8 cellular contexts compared by ENCODE assay signal in the genomic region with DNA sequence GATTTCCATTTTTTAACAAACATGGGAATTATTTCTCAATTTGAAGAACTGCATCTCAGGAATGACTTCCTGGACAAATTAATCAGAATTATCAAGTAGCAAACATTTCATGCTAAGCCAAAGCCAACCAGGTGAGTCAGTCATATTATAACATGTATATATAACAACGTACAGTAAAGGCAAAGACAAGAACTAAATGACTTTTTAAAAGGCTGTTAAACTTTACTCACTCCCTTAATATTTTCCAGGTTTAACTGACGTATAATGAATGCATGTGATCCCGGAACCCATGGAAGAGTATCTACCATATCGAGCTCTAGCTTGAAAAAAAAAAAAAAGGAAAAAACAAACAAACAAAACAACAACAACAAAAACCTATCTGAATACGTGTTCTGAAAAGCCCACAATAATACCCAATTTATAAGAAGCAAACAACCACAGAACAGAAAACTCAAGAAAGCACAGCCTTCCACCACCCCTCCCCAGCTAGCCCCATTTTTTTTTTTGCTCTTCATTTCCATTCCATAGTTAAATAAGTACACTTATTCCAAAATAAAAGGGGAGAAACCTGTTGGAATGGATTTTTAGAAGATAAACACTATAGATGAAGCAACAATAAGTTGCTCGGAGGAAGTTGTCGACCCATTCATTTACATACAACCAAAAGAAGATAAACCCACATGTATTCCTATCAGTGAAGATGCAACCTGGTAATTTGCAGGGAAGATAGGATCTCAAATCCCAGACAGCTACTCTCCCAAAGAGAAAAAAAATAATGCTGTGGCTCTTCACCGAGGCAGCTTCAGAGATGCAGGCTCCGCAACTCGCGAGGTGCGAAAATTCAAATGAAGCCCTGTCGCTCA. TPM values are rescaled to one million over a fixed set of nuclear protein-coding genes. Genes with fewer than 3 reads are reported as not detected.
DNase-seq lines count a peak whose midpoint lies in the region; ATAC-seq and TF ChIP-seq lines count a peak whose summit lies in the region.

No MANE protein-coding gene starts in this region.

- TF ChIP-seq CTCF in 22Rv1 (IDR thresholded peaks at IDR 0.05) (no peak), GM23338 (conservative IDR thresholded peaks at IDR 0.05; ENCODE audit: low read depth in 2 of 2) (no peak), stomach (IDR thresholded peaks at IDR 0.05) (no peak)

- no peaks in the 10 kb centered on the region for H3K9me2 ChIP-seq in GM23338 (ENCODE audit: insufficient read depth)

- DNase-seq in GM23338 (ENCODE audit: low spot score) (no peak), stomach (no peak), AG08396 (ENCODE audit: low spot score) (no peak)
- no peak for DNase-seq in activated CD4-positive, alpha-beta memory T cell treated with anti-CD3 and anti-CD28 coated beads, Interleukin-2, amount 10 ng/mL, durations not matched to agents 7 days and 5 days

- H3K4me3 ChIP-seq in GM23338 (peak overlapping the region; percentile 75), iPS-11a (ENCODE audit: low read depth, low read length) (peak overlapping the region; percentile 69), stomach (peak overlapping the region; percentile 64 to 87 (median 68))

- H3K4me2 ChIP-seq in GM23338, result peak overlapping the region; percentile 87

- ATAC-seq in GM23338 (no peak), HG03457 (IDR thresholded peaks at IDR 0.05; ENCODE audit: unreplicated experiment) (no peak), GM21423 (IDR thresholded peaks at IDR 0.05; ENCODE audit: unreplicated experiment) (no peak)

- 1 to 5% (median 2%) methylated on average over 13 of the region's 13 CpGs for WGBS in stomach, 5 donors

- H3K27me3 ChIP-seq in GM23338 (ENCODE audit: insufficient read depth), result no peaks in the 10 kb centered on the region
- H3K27me3 ChIP-seq in stomach, result no peaks in the 10 kb centered on the region

- peak overlapping the region; percentile 97 for H3K4me3 Mint-ChIP-seq in GM23338
- H3K4me3 Mint-ChIP-seq in activated CD4-positive, alpha-beta memory T cell treated with anti-CD3 and anti-CD28 coated beads, Interleukin-2, amount 10 ng/mL, durations not matched to agents 7 days and 5 days, result peak overlapping the region; percentile 93

- peak overlapping the region; percentile 97 for H3K27ac ChIP-seq in 22Rv1
- peak overlapping the region; percentile 87 for H3K27ac ChIP-seq in GM23338 (ENCODE audit: low read depth)
- peak overlapping the region; percentile 94 to 98 (median 96) for H3K27ac ChIP-seq in stomach

- peaks cover 5% of the 10 kb centered on the region; the same call in 1 of the 3 replicates for H3K9me3 Mint-ChIP-seq in GM23338
- no peaks in the 10 kb centered on the region for H3K9me3 Mint-ChIP-seq in activated CD4-positive, alpha-beta memory T cell treated with anti-CD3 and anti-CD28 coated beads, Interleukin-2, amount 10 ng/mL, durations not matched to agents 7 days and 5 days

- H3K79me2 ChIP-seq in GM23338 (replicated peaks; ENCODE audit: insufficient read depth), result peaks cover 52% of the 10 kb centered on the region

- H3K27me3 Mint-ChIP-seq in GM23338 (ENCODE audit: insufficient read depth, low read depth, poor library complexity), result peaks cover 17% of the 10 kb centered on the region
- no peaks in the 10 kb centered on the region for H3K27me3 Mint-ChIP-seq in activated CD4-positive, alpha-beta memory T cell treated with anti-CD3 and anti-CD28 coated beads, Interleukin-2, amount 10 ng/mL, durations not matched to agents 7 days and 5 days

- CTCF ChIA-PET in activated CD4-positive, alpha-beta memory T cell treated with anti-CD3 and anti-CD28 coated beads, Interleukin-2, amount 10 ng/mL, durations not matched to agents 7 days and 5 days (lab: Charles Lee), result interaction anchor here (0.6 to 1.3 kb wide), 2 partner anchors 73 to 132 kb away, joined by 3 to 4 read pairs; a partner anchor contains a TSS

- TF ChIP-seq EP300 in stomach (IDR thresholded peaks at IDR 0.05), result no peak

- H3K9me3 ChIP-seq in stomach, result no peaks in the 10 kb centered on the region

- H3K4me1 ChIP-seq in GM23338 (ENCODE audit: insufficient read depth), result peaks cover 9% of the 10 kb centered on the region
- H3K4me1 ChIP-seq in stomach, result peaks cover 4 to 47% (median 36%) of the 10 kb centered on the region in 4 donors

- H3K27ac Mint-ChIP-seq in GM23338, result peak overlapping the region; percentile 96
- peak overlapping the region; percentile 94 for H3K27ac Mint-ChIP-seq in activated CD4-positive, alpha-beta memory T cell treated with anti-CD3 and anti-CD28 coated beads, Interleukin-2, amount 10 ng/mL, durations not matched to agents 7 days and 5 days

- no peaks in the 10 kb centered on the region for H3F3A ChIP-seq in GM23338 (replicated peaks; ENCODE audit: low read depth)

- peaks cover 34% of the 10 kb centered on the region for H3K4me1 Mint-ChIP-seq in GM23338
- peaks cover 45% of the 10 kb centered on the region for H3K4me1 Mint-ChIP-seq in activated CD4-positive, alpha-beta memory T cell treated with anti-CD3 and anti-CD28 coated beads, Interleukin-2, amount 10 ng/mL, durations not matched to agents 7 days and 5 days

- no peak for TF ChIP-seq POLR2A in stomach (IDR thresholded peaks at IDR 0.05)

- peaks cover 6% of the 10 kb centered on the region; the same call in 2 of the 3 replicates for H3K36me3 Mint-ChIP-seq in GM23338 (ENCODE audit: low read depth)
- peaks cover 18% of the 10 kb centered on the region for H3K36me3 Mint-ChIP-seq in activated CD4-positive, alpha-beta memory T cell treated with anti-CD3 and anti-CD28 coated beads, Interleukin-2, amount 10 ng/mL, durations not matched to agents 7 days and 5 days (ENCODE audit: low read depth)

- H3K36me3 ChIP-seq in GM23338 (ENCODE audit: insufficient read depth) (no peaks in the 10 kb centered on the region), stomach (no peaks in the 10 kb centered on the region)

- intact Hi-C loops in stomach (cut with DNase I; ENCODE audit: low total_unique reads), result loop anchor here (10.0 kb wide), 1 partner anchor 74 kb away; a partner anchor contains a TSS

- POLR2A ChIA-PET in activated CD4-positive, alpha-beta memory T cell treated with anti-CD3 and anti-CD28 coated beads, Interleukin-2, amount 10 ng/mL, durations not matched to agents 7 days and 5 days (lab: Charles Lee), result interaction anchor here (0.6 to 1.8 kb wide), 5 partner anchors 73 to 1796 kb away, joined by 3 to 6 read pairs (median 4); a partner anchor contains a TSS

- peak overlapping the region; percentile 89 for H2AFZ ChIP-seq in GM23338

- no peaks in the 10 kb centered on the region for H4K20me1 ChIP-seq in GM23338 (replicated peaks; ENCODE audit: insufficient read depth)

TF ChIP-seq in GM23338, 12 proteins besides CTCF, POLR2A, EP300 and RAD21 (continues in another document):
- TF ChIP-seq NANOG (IDR thresholded peaks at IDR 0.05; ENCODE audit: borderline replicate concordance) (no peak), CREB1 (CRISPR knock-in tag; IDR thresholded peaks at IDR 0.05; ENCODE audit: low read depth) (no peak)

RNA-seq across cellular contexts. Expression of a gene that starts 0.5 kb away (rescaled TPM):
- total RNA-seq in GM23338 (2014; rRNA removed; shearing (Covaris generic)), result 9.4 and 12.2 TPM in 2 replicates
- polyA plus RNA-seq in GM23338 (2016; fragmentation: Nextera tagmentation; extraction: Ambion mirVana) (9.4 and 10.7 TPM in 2 replicates), stomach (1 to 10 TPM; 3.3 to 9.9 (median 5.5) TPM)
- 10 to 100 TPM; 10.7 to 11.5 TPM for total RNA-seq in activated CD4-positive, alpha-beta memory T cell treated with anti-CD3 and anti-CD28 coated beads, Interleukin-2, amount 10 ng/mL, durations not matched to agents 7 days and 5 days
- 10 to 100 TPM; 17.0 to 84.9 (median 40.2) TPM for total RNA-seq in stomach
